ENCODE assay signal across 1 cellular context in genomic region chr6:33711140-33712129, GRCh38.
TF ChIP-seq lines count a peak whose summit lies in the region.

TSS of gene UQCC2 (minus strand) at chr6:33711700. CDS start at chr6:33711686, 14 bp downstream.

TF ChIP-seq in WTC11, 78 proteins besides CTCF, POLR2A, EP300 and RAD21 (continued from another document):
- no peak for TF ChIP-seq AFF4 (CRISPR knock-in tag; IDR thresholded peaks at IDR 0.05; ENCODE audit: borderline replicate concordance)
- no peak for TF ChIP-seq ZBTB21 (CRISPR knock-in tag; IDR thresholded peaks at IDR 0.05; ENCODE audit: borderline replicate concordance)
- TF ChIP-seq ZNF423 (CRISPR knock-in tag; IDR thresholded peaks at IDR 0.05) = no peak
- TF ChIP-seq MAX (CRISPR knock-in tag; IDR thresholded peaks at IDR 0.05) = peak; percentile 97
- TF ChIP-seq ELF4 (CRISPR knock-in tag; IDR thresholded peaks at IDR 0.05; ENCODE audit: low read depth) = peak; percentile 58; the same call in 1 of the 2 replicates
- TF ChIP-seq ATF1 (CRISPR knock-in tag; IDR thresholded peaks at IDR 0.05) = 0 out of 2 replicates have a peak, but pooled peaks have one; percentile 69
- no peak for TF ChIP-seq ATF3 (CRISPR knock-in tag; conservative IDR thresholded peaks at IDR 0.05)
- TF ChIP-seq KAT7 (CRISPR knock-in tag; IDR thresholded peaks at IDR 0.05; ENCODE audit: borderline replicate concordance) = 0 out of 2 replicates have a peak, but pooled peaks have one; percentile 60
- no peak for TF ChIP-seq CBFB (CRISPR knock-in tag; IDR thresholded peaks at IDR 0.05; ENCODE audit: low read depth)
- TF ChIP-seq USF2 (CRISPR knock-in tag; IDR thresholded peaks at IDR 0.05) = peak; percentile 89
- TF ChIP-seq ZNF219 (CRISPR knock-in tag; IDR thresholded peaks at IDR 0.05; ENCODE audit: borderline replicate concordance) = 0 out of 2 replicates have a peak, but pooled peaks have one; percentile 34
- TF ChIP-seq ETV6 (CRISPR knock-in tag; IDR thresholded peaks at IDR 0.05) = peak; percentile 86; the same call in 1 of the 2 replicates
- TF ChIP-seq ZBTB43 (CRISPR knock-in tag; IDR thresholded peaks at IDR 0.05) = no peak
- no peak for TF ChIP-seq NFYB (CRISPR knock-in tag; conservative IDR thresholded peaks at IDR 0.05; ENCODE audit: low read depth)
- TF ChIP-seq ZNF232 (CRISPR knock-in tag; IDR thresholded peaks at IDR 0.05) = peak; percentile 30; the same call in 1 of the 2 replicates
- no peak for TF ChIP-seq NR2C2 (CRISPR knock-in tag; IDR thresholded peaks at IDR 0.05)
- TF ChIP-seq CDX4 (CRISPR knock-in tag; IDR thresholded peaks at IDR 0.05; ENCODE audit: borderline replicate concordance) = no peak
- TF ChIP-seq EMX1 (CRISPR knock-in tag; IDR thresholded peaks at IDR 0.05) = 0 out of 2 replicates have a peak, but pooled peaks have one; percentile 10
- no peak for TF ChIP-seq STAT6 (CRISPR knock-in tag; conservative IDR thresholded peaks at IDR 0.05; ENCODE audit: low read depth)
- no peak for TF ChIP-seq ZNF396 (CRISPR knock-in tag; IDR thresholded peaks at IDR 0.05; ENCODE audit: borderline replicate concordance)
- 0 out of 2 replicates have a peak, but pooled peaks have one; percentile 13 for TF ChIP-seq PRDM15 (CRISPR knock-in tag; IDR thresholded peaks at IDR 0.05)
- peak; percentile 38; the same call in 1 of the 2 replicates for TF ChIP-seq ZNF317 (CRISPR knock-in tag; IDR thresholded peaks at IDR 0.05; ENCODE audit: borderline replicate concordance, low read depth)
- peak; percentile 87; the same call in 1 of the 2 replicates for TF ChIP-seq NFE2L1 (CRISPR knock-in tag; IDR thresholded peaks at IDR 0.05)
- no peak for TF ChIP-seq ZNF671 (CRISPR knock-in tag; IDR thresholded peaks at IDR 0.05)
- TF ChIP-seq ZNF281 (CRISPR knock-in tag; IDR thresholded peaks at IDR 0.05) = 0 out of 2 replicates have a peak, but pooled peaks have one; percentile 53
- no peak for TF ChIP-seq MLX (CRISPR knock-in tag; IDR thresholded peaks at IDR 0.05)
- TF ChIP-seq MXD4 (CRISPR knock-in tag; IDR thresholded peaks at IDR 0.05; ENCODE audit: borderline replicate concordance) = no peak
- no peak for TF ChIP-seq JUN (CRISPR knock-in tag; IDR thresholded peaks at IDR 0.05)
- no peak for TF ChIP-seq TP53 (CRISPR knock-in tag; IDR thresholded peaks at IDR 0.05)
